In the genomic region with DNA sequence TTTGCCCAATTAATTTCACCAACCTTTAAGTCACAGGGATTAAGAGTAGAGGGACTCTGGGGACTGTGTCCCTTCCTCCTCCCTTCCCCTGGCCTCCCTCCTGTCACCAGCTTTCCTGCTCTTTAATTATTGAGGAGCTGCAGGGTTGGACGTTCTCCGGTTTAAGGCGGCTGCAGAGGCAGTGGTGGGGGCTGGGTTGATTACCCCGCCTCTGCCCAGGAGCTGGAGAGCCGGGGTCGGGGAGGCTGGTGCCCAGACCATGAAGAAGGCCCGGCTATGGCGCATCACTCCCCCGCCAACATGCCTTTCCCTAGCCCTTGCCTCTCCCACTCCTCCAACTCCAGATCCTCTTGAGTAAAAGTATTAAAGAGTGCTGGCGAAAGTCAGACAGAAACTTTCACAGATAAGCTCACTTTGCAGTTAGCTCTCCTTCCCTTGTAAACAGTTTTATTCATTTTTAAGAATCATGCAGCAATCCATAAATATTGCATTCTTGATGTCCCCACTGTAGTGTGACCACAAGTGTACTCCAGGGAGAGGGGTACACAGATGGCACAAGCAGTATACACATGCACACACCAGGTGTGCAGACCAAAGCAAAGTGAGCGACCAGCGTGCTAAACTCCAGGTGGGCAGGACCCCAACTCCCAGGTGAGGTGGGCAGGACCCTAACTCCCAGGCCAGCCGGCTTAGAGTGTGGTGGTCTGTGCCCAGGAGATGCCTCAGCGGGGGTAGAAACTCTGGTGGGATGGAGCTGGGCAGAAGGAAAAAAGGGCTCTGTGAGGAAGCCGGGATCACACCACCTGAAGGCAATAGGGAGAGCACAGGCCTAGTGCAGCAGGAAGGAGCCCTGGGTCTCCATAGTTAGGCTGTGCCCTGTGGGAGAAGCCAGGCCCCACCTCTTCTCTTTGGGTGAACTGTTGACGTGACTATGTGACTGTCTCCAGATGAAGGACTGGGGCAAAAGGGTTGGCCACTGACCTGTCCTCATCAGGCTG, we compare ENCODE assay signal across 1 cellular context.
TF ChIP-seq lines count a peak whose summit lies in the region.

No MANE protein-coding gene starts in this region.

TF ChIP-seq in HepG2, 621 proteins besides CTCF, POLR2A, EP300 and RAD21:
- no peak for TF ChIP-seq SKI (IDR thresholded peaks at IDR 0.05; ENCODE audit: partially characterized antibody)
- TF ChIP-seq SP1 (IDR thresholded peaks at IDR 0.05) = no peak
- TF ChIP-seq SP1 (CRISPR knock-in tag; IDR thresholded peaks at IDR 0.05) = no peak
- TF ChIP-seq NCOA2 (CRISPR knock-in tag; IDR thresholded peaks at IDR 0.05) = no peak
- no peak for TF ChIP-seq ZNF235 (CRISPR knock-in tag; IDR thresholded peaks at IDR 0.05; ENCODE audit: borderline replicate concordance)
- TF ChIP-seq CBX1 (IDR thresholded peaks at IDR 0.05; ENCODE audit: low read depth) = no peak
- TF ChIP-seq ZNF556 (CRISPR knock-in tag; IDR thresholded peaks at IDR 0.05; ENCODE audit: borderline replicate concordance) = no peak
- TF ChIP-seq, protein P1, sequence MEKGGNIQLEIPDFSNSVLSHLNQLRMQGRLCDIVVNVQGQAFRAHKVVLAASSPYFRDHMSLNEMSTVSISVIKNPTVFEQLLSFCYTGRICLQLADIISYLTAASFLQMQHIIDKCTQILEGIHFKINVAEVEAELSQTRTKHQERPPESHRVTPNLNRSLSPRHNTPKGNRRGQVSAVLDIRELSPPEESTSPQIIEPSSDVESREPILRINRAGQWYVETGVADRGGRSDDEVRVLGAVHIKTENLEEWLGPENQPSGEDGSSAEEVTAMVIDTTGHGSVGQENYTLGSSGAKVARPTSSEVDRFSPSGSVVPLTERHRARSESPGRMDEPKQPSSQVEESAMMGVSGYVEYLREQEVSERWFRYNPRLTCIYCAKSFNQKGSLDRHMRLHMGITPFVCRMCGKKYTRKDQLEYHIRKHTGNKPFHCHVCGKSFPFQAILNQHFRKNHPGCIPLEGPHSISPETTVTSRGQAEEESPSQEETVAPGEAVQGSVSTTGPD (CRISPR knock-in tag; IDR thresholded peaks at IDR 0.05) = no peak
- TF ChIP-seq HCFC1 (IDR thresholded peaks at IDR 0.05; ENCODE audit: low read depth, low read length) = no peak
- TF ChIP-seq, protein P2, sequence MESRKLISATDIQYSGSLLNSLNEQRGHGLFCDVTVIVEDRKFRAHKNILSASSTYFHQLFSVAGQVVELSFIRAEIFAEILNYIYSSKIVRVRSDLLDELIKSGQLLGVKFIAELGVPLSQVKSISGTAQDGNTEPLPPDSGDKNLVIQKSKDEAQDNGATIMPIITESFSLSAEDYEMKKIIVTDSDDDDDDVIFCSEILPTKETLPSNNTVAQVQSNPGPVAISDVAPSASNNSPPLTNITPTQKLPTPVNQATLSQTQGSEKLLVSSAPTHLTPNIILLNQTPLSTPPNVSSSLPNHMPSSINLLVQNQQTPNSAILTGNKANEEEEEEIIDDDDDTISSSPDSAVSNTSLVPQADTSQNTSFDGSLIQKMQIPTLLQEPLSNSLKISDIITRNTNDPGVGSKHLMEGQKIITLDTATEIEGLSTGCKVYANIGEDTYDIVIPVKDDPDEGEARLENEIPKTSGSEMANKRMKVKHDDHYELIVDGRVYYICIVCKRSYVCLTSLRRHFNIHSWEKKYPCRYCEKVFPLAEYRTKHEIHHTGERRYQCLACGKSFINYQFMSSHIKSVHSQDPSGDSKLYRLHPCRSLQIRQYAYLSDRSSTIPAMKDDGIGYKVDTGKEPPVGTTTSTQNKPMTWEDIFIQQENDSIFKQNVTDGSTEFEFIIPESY (CRISPR knock-in tag; IDR thresholded peaks at IDR 0.05) = peak; percentile 29; the same call in 1 of the 2 replicates
- no peak for TF ChIP-seq ZNF670 (CRISPR knock-in tag; IDR thresholded peaks at IDR 0.05; ENCODE audit: borderline replicate concordance)
- TF ChIP-seq ZNF792 (CRISPR knock-in tag; IDR thresholded peaks at IDR 0.05) = 0 out of 2 replicates have a peak, but pooled peaks have one; percentile 6
- TF ChIP-seq REXO4 (CRISPR knock-in tag; IDR thresholded peaks at IDR 0.05; ENCODE audit: borderline replicate concordance) = no peak
- TF ChIP-seq YEATS2 (CRISPR knock-in tag; IDR thresholded peaks at IDR 0.05; ENCODE audit: borderline replicate concordance) = no peak
- no peak for TF ChIP-seq RBFOX2 (IDR thresholded peaks at IDR 0.05; ENCODE audit: low read depth, low read length)
- TF ChIP-seq ZNF274 (CRISPR knock-in tag; IDR thresholded peaks at IDR 0.05) = no peak
- TF ChIP-seq, protein P3, sequence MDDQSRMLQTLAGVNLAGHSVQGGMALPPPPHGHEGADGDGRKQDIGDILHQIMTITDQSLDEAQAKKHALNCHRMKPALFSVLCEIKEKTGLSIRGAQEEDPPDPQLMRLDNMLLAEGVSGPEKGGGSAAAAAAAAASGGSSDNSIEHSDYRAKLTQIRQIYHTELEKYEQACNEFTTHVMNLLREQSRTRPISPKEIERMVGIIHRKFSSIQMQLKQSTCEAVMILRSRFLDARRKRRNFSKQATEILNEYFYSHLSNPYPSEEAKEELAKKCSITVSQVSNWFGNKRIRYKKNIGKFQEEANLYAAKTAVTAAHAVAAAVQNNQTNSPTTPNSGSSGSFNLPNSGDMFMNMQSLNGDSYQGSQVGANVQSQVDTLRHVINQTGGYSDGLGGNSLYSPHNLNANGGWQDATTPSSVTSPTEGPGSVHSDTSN (CRISPR knock-in tag; IDR thresholded peaks at IDR 0.05; ENCODE audit: borderline replicate concordance) = no peak
